Comparison of ENCODE assay signal across 25 cellular contexts in genomic region chr9:17120203-17120602, GRCh38.
"Had no signal": no experiment of that assay in that cellular context is flagged by ENCODE, and none has a peak within 500 bp of the region (broad histone marks: within the 10 kb centered on the region; RNA-seq: fewer than 3 reads in every experiment).

No MANE protein-coding gene starts in this region.

- H3K9me3 ChIP-seq: suprapubic skin, testis, thoracic aorta, thyroid gland, tibial artery, tibial nerve, transverse colon, upper lobe of left lung, upper lobe of right lung, uterus, vagina had no signal

- H3K4me1 ChIP-seq: suprapubic skin, testis, thyroid gland, tibial nerve, transverse colon, upper lobe of right lung, uterus, vagina had no signal

- H3K36me3 ChIP-seq: suprapubic skin, thoracic aorta, thyroid gland, tibial artery, tibial nerve, transverse colon, upper lobe of left lung, upper lobe of right lung, uterus, vagina had no signal

- H3K27me3 ChIP-seq: suprapubic skin, testis, thyroid gland, tibial artery, tibial nerve, transverse colon, upper lobe of left lung, upper lobe of right lung, uterus, vagina had no signal

- H3K27ac ChIP-seq: suprapubic skin, testis, thoracic aorta, thyroid gland, tibial artery, tibial nerve, transverse colon, upper lobe of left lung, upper lobe of right lung, uterus, vagina had no signal

- H3K4me3 ChIP-seq: suprapubic skin, testis, thoracic aorta, thyroid gland, tibial artery, tibial nerve, transverse colon, upper lobe of left lung, upper lobe of right lung, uterus, vagina had no signal

- ATAC-seq: stimulated activated effector memory CD8-positive, alpha-beta T cell treated with anti-CD3 and anti-CD28 coated beads, Interleukin-12 subunit alpha, Interleukin-12 subunit beta, amount 100 ng/mL, for 72 hours; stimulated activated memory B cell treated with anti-CD40 and anti-IgM and Interleukin-4, amounts not matched to agents 10 μg/mL and 1 μg/mL and 100 μg/mL, for 72 hours; stimulated activated naive B cell treated with anti-CD40 and anti-IgM and Interleukin-4, amounts not matched to agents 10 μg/mL and 1 μg/mL and 100 μg/mL, for 72 hours; stimulated activated naive CD8-positive, alpha-beta T cell treated with anti-CD3 and anti-CD28 coated beads, Interleukin-15, amount 100 ng/mL, for 72 hours; stimulated activated naive CD8-positive, alpha-beta T cell treated with anti-CD3 and anti-CD28 coated beads, Interleukin-15, Interleukin-2, amounts not matched to agents 100 U/mL and 50 U/mL, for 24 hours; upper lobe of right lung had no signal

- DNase-seq: stimulated activated CD4-positive, alpha-beta T cell treated with anti-CD3 and anti-CD28 coated beads, Interleukin-2, amount 100 ng/mL, for 48 hours; stimulated activated CD4-positive, alpha-beta T cell treated with anti-CD3 and anti-CD28 coated beads, Interleukin-4, amount 100 ng/mL, for 1 hour; stimulated activated CD4-positive, alpha-beta T cell treated with anti-CD3 and anti-CD28 coated beads, Interleukin-4, amount 100 ng/mL, for 24 hours; stimulated activated CD4-positive, alpha-beta T cell treated with anti-CD3 and anti-CD28 coated beads, Interleukin-4, amount 100 ng/mL, for 4 hours; stimulated activated CD8-positive, alpha-beta memory T cell treated with anti-CD3 and anti-CD28 coated beads, Interleukin-4, amount 100 ng/mL, for 48 hours; stimulated activated naive B cell treated with anti-CD40 and anti-IgM and Interleukin-4, amounts not matched to agents 10 μg/mL and 1 μg/mL and 100 μg/mL, for 72 hours; stimulated activated naive CD4-positive, alpha-beta T cell; stimulated activated naive CD4-positive, alpha-beta T cell treated with Interleukin-2 at 50 U/mL for 16 hours; stimulated activated naive CD8-positive, alpha-beta T cell treated with anti-CD3 and anti-CD28 coated beads, Interleukin-15, amount 100 ng/mL, for 72 hours; stimulated activated naive CD8-positive, alpha-beta T cell treated with anti-CD3 and anti-CD28 coated beads, Interleukin-15, Interleukin-2, amounts not matched to agents 100 U/mL and 50 U/mL, for 24 hours; substantia nigra; testis; thyroid gland; tibial artery; transverse colon; trophoblast cell; upper lobe of left lung; upper lobe of right lung; uterus had no signal
